1 cellular context compared by ENCODE assay signal in genomic region chr20:47274449-47275108, GRCh38.
A peak's percentile ranks its signal among the peaks of the same experiment; 100 is the strongest.
TF ChIP-seq lines count a peak whose summit lies in the region.

No MANE protein-coding gene starts in this region.

TF ChIP-seq in GM12878, 131 proteins besides CTCF, POLR2A, EP300 and RAD21 (continued from another document and continues in another):
- TF ChIP-seq ZNF687 (IDR thresholded peaks at IDR 0.05) (0 out of 2 replicates have a peak, but pooled peaks have one; percentile 36), MYC (IDR thresholded peaks at IDR 0.05; ENCODE audit: insufficient read depth, insufficient read length, insufficient replicate concordance, low read length, severe bottlenecking) (no peak), HDGF (IDR thresholded peaks at IDR 0.05) (no peak), NFIC (IDR thresholded peaks at IDR 0.05; ENCODE audit: low read depth, low read length) (peak; percentile 92; the same call in 1 of the 2 replicates), GABPA (IDR thresholded peaks at IDR 0.05; ENCODE audit: low read depth) (peak; percentile 40; the same call in 1 of the 2 replicates), SMAD1 (IDR thresholded peaks at IDR 0.05; ENCODE audit: low read depth, partially characterized antibody) (peak; percentile 63), ZBED1 (IDR thresholded peaks at IDR 0.05; ENCODE audit: borderline replicate concordance) (0 out of 2 replicates have a peak, but pooled peaks have one; percentile 58), LARP7 (IDR thresholded peaks at IDR 0.05) (no peak), MTA3 (IDR thresholded peaks at IDR 0.05; ENCODE audit: borderline replicate concordance, low read length) (peak; percentile 89), SMARCA5 (IDR thresholded peaks at IDR 0.05) (no peak), SUZ12 (IDR thresholded peaks at IDR 0.05; ENCODE audit: unreplicated experiment) (no peak), USF1 (IDR thresholded peaks at IDR 0.05; ENCODE audit: borderline replicate concordance, extremely low read length, insufficient read depth, low read depth, low read length) (no peak), ESRRA (IDR thresholded peaks at IDR 0.05; ENCODE audit: low read length) (no peak), SIX5 (IDR thresholded peaks at IDR 0.05; ENCODE audit: low read depth, low read length, severe bottlenecking) (no peak), IKZF1 (conservative IDR thresholded peaks at IDR 0.05) (peak; percentile 71), SUPT20H (IDR thresholded peaks at IDR 0.05; ENCODE audit: borderline replicate concordance, control insufficient read depth, low read depth, low read length) (no peak), ZNF622 (IDR thresholded peaks at IDR 0.05) (no peak), TARDBP (IDR thresholded peaks at IDR 0.05; ENCODE audit: borderline replicate concordance) (no peak), DPF2 (IDR thresholded peaks at IDR 0.05) (peak; percentile 74; the same call in 1 of the 2 replicates), SP1 (IDR thresholded peaks at IDR 0.05; ENCODE audit: low read depth, low read length) (peak; percentile 46), NBN (IDR thresholded peaks at IDR 0.05) (peak; percentile 74; the same call in 1 of the 2 replicates), EGR1 (IDR thresholded peaks at IDR 0.05; ENCODE audit: borderline replicate concordance in 1 of 2, low read depth in 2 of 2, low read length in 2 of 2) (no peak), NFYA (IDR thresholded peaks at IDR 0.05; ENCODE audit: borderline replicate concordance, low read depth, low read length) (no peak), ZNF274 (IDR thresholded peaks at IDR 0.05; ENCODE audit: insufficient read depth, insufficient read length) (no peak), RCOR1 (conservative IDR thresholded peaks at IDR 0.05; ENCODE audit: low read depth, low read length) (no peak), FOXM1 (IDR thresholded peaks at IDR 0.05; ENCODE audit: low read depth, low read length) (peak; percentile 92; the same call in 1 of the 2 replicates), ZNF384 (IDR thresholded peaks at IDR 0.05; ENCODE audit: borderline replicate concordance, low read depth, low read length) (peak; percentile 55; the same call in 1 of the 2 replicates), RBBP5 (conservative IDR thresholded peaks at IDR 0.05) (no peak), KLF5 (IDR thresholded peaks at IDR 0.05; ENCODE audit: partially characterized antibody) (no peak), ASH2L (IDR thresholded peaks at IDR 0.05; ENCODE audit: borderline replicate concordance, low read depth) (no peak), ZBTB33 (IDR thresholded peaks at IDR 0.05) (no peak), SRF (IDR thresholded peaks at IDR 0.05; ENCODE audit: low read depth in 2 of 2, low read length in 2 of 2) (no peak), TBL1XR1 (IDR thresholded peaks at IDR 0.05; ENCODE audit: low read depth, low read length) (peak; percentile 71; the same call in 1 of the 2 replicates), CREB1 (IDR thresholded peaks at IDR 0.05; ENCODE audit: low read depth) (peak; percentile 54; the same call in 1 of the 2 replicates)
- TF ChIP-seq, protein P1, sequence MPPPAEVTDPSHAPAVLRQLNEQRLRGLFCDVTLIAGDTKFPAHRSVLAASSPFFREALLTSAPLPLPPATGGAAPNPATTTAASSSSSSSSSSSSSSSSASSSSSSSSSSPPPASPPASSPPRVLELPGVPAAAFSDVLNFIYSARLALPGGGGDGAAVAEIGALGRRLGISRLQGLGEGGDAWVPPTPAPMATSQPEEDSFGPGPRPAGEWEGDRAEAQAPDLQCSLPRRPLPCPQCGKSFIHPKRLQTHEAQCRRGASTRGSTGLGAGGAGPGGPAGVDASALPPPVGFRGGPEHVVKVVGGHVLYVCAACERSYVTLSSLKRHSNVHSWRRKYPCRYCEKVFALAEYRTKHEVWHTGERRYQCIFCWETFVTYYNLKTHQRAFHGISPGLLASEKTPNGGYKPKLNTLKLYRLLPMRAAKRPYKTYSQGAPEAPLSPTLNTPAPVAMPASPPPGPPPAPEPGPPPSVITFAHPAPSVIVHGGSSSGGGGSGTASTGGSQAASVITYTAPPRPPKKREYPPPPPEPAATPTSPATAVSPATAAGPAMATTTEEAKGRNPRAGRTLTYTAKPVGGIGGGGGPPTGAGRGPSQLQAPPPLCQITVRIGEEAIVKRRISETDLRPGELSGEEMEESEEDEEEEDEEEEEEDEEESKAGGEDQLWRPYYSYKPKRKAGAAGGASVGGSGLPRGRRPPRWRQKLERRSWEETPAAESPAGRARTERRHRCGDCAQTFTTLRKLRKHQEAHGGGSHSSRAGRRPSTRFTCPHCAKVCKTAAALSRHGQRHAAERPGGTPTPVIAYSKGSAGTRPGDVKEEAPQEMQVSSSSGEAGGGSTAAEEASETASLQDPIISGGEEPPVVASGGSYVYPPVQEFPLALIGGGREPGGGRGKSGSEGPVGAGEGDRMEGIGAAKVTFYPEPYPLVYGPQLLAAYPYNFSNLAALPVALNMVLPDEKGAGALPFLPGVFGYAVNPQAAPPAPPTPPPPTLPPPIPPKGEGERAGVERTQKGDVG (CRISPR knock-in tag; IDR thresholded peaks at IDR 0.05): no peak
- TF ChIP-seq, protein P2, sequence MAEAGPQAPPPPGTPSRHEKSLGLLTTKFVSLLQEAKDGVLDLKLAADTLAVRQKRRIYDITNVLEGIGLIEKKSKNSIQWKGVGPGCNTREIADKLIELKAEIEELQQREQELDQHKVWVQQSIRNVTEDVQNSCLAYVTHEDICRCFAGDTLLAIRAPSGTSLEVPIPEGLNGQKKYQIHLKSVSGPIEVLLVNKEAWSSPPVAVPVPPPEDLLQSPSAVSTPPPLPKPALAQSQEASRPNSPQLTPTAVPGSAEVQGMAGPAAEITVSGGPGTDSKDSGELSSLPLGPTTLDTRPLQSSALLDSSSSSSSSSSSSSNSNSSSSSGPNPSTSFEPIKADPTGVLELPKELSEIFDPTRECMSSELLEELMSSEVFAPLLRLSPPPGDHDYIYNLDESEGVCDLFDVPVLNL (IDR thresholded peaks at IDR 0.05; ENCODE audit: low read depth, low read length): no peak
- TF ChIP-seq, protein P3, sequence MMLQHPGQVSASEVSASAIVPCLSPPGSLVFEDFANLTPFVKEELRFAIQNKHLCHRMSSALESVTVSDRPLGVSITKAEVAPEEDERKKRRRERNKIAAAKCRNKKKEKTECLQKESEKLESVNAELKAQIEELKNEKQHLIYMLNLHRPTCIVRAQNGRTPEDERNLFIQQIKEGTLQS (IDR thresholded peaks at IDR 0.05; ENCODE audit: borderline replicate concordance, extremely low read depth, low read depth, low read length): no peak
- TF ChIP-seq, protein P4, sequence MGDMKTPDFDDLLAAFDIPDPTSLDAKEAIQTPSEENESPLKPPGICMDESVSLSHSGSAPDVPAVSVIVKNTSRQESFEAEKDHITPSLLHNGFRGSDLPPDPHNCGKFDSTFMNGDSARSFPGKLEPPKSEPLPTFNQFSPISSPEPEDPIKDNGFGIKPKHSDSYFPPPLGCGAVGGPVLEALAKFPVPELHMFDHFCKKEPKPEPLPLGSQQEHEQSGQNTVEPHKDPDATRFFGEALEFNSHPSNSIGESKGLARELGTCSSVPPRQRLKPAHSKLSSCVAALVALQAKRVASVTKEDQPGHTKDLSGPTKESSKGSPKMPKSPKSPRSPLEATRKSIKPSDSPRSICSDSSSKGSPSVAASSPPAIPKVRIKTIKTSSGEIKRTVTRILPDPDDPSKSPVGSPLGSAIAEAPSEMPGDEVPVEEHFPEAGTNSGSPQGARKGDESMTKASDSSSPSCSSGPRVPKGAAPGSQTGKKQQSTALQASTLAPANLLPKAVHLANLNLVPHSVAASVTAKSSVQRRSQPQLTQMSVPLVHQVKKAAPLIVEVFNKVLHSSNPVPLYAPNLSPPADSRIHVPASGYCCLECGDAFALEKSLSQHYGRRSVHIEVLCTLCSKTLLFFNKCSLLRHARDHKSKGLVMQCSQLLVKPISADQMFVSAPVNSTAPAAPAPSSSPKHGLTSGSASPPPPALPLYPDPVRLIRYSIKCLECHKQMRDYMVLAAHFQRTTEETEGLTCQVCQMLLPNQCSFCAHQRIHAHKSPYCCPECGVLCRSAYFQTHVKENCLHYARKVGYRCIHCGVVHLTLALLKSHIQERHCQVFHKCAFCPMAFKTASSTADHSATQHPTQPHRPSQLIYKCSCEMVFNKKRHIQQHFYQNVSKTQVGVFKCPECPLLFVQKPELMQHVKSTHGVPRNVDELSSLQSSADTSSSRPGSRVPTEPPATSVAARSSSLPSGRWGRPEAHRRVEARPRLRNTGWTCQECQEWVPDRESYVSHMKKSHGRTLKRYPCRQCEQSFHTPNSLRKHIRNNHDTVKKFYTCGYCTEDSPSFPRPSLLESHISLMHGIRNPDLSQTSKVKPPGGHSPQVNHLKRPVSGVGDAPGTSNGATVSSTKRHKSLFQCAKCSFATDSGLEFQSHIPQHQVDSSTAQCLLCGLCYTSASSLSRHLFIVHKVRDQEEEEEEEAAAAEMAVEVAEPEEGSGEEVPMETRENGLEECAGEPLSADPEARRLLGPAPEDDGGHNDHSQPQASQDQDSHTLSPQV (IDR thresholded peaks at IDR 0.05): peak; percentile 1; the same call in 1 of the 2 replicates
- TF ChIP-seq, protein P5, sequence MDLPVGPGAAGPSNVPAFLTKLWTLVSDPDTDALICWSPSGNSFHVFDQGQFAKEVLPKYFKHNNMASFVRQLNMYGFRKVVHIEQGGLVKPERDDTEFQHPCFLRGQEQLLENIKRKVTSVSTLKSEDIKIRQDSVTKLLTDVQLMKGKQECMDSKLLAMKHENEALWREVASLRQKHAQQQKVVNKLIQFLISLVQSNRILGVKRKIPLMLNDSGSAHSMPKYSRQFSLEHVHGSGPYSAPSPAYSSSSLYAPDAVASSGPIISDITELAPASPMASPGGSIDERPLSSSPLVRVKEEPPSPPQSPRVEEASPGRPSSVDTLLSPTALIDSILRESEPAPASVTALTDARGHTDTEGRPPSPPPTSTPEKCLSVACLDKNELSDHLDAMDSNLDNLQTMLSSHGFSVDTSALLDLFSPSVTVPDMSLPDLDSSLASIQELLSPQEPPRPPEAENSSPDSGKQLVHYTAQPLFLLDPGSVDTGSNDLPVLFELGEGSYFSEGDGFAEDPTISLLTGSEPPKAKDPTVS (IDR thresholded peaks at IDR 0.05; ENCODE audit: low read depth, low read length): no peak
- TF ChIP-seq, protein P6, sequence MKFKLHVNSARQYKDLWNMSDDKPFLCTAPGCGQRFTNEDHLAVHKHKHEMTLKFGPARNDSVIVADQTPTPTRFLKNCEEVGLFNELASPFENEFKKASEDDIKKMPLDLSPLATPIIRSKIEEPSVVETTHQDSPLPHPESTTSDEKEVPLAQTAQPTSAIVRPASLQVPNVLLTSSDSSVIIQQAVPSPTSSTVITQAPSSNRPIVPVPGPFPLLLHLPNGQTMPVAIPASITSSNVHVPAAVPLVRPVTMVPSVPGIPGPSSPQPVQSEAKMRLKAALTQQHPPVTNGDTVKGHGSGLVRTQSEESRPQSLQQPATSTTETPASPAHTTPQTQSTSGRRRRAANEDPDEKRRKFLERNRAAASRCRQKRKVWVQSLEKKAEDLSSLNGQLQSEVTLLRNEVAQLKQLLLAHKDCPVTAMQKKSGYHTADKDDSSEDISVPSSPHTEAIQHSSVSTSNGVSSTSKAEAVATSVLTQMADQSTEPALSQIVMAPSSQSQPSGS (IDR thresholded peaks at IDR 0.05; ENCODE audit: low read length): peak; percentile 93
- TF ChIP-seq, protein P7, sequence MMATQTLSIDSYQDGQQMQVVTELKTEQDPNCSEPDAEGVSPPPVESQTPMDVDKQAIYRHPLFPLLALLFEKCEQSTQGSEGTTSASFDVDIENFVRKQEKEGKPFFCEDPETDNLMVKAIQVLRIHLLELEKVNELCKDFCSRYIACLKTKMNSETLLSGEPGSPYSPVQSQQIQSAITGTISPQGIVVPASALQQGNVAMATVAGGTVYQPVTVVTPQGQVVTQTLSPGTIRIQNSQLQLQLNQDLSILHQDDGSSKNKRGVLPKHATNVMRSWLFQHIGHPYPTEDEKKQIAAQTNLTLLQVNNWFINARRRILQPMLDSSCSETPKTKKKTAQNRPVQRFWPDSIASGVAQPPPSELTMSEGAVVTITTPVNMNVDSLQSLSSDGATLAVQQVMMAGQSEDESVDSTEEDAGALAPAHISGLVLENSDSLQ (IDR thresholded peaks at IDR 0.05): 0 out of 2 replicates have a peak, but pooled peaks have one; percentile 6
